8 cellular contexts compared by ENCODE assay signal in the genomic region with DNA sequence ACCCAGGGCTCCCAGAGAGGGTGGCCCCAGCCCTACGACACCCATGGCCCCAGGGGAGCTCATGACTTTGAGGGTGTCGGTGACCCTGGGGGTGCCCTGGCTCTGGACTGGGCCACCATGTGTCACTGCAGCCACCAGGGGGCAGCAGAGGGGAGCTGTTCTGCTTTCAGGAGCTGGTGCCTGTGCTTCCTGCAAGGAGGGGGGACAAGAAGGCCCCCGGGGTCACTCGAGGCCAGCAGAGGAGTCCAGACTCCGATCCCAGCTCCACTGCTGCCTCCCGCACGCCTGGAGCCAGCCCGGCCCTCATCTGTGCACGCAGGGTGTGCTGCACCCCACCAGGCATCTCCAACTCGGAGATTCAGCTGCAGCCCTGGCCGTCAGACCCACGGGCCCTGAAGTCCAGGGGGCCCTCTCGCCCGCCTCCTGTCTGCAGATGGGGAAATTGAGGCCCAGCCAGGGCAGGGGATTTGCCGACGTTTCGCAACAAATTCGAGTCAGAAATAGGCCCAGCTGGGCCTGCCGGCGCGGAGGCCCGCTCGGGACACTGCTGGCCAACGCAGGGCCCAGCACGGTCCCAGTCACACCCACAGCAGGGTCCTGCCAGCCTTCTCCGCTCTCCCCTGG. TPM values are rescaled to one million over a fixed set of nuclear protein-coding genes. Genes with fewer than 3 reads are reported as not detected.
DNase-seq lines count a peak whose midpoint lies in the region; ATAC-seq and TF ChIP-seq lines count a peak whose summit lies in the region.

No MANE protein-coding gene starts in this region.

- no peak overlapping the region for H2AFZ ChIP-seq in H9 (ENCODE audit: low read length)

- H3K4me1 Mint-ChIP-seq in H9 = peaks cover 2 to 7% of the 10 kb centered on the region in 2 experiments

- H3K9ac ChIP-seq in H9 (ENCODE audit: extremely low read depth, insufficient read length, low read length) (no peak overlapping the region), NT2/D1 (ENCODE audit: insufficient read length, low read depth) (peak overlapping the region; percentile 42), endocrine pancreas (ENCODE audit: control insufficient read depth, insufficient read depth, low read length) (peak overlapping the region; percentile 6)

- TF ChIP-seq CTCF in H9 (conservative IDR thresholded peaks at IDR 0.05) = peak; percentile 97

- no CpG with 5 or more reads among the region's 26 CpGs for WGBS in H9 (ENCODE audit: extremely low coverage, insufficient read length, low lambda C conversion rate)

- DNase-seq in AML-193 (lab: John Stamatoyannopoulos, UW) (peak; percentile 78), H9 (peak; percentile 87), NT2/D1 (ENCODE audit: low read depth, low spot score) (peak; percentile 30), mesenteric fat pad (ENCODE audit: low spot score) (peak; percentile 98)
- peak; percentile 67 for DNase-seq in activated CD8-positive, alpha-beta memory T cell treated with anti-CD3 and anti-CD28 coated beads, Interleukin-2, amount 50 U/mL, for 24 hours (ENCODE audit: extremely low read depth)
- DNase-seq in stimulated activated CD8-positive, alpha-beta memory T cell treated with anti-CD3 and anti-CD28 coated beads, Interleukin-12 subunit alpha, Interleukin-12 subunit beta, amount 100 ng/mL, for 4 hours (ENCODE audit: low read depth) = peak; percentile 67

- peaks cover 6% of the 10 kb centered on the region; the same call in 1 of the 2 replicates for H3K27me3 Mint-ChIP-seq in H9 (ENCODE audit: low read depth)

- H3K27ac Mint-ChIP-seq in H9 = no peak overlapping the region

- no peak overlapping the region for H2BK20ac ChIP-seq in H9 (ENCODE audit: low read depth, low read length, poor library complexity, severe bottlenecking)

- H3K36me3 ChIP-seq in NT2/D1 (ENCODE audit: insufficient read depth, insufficient read length, low read length) = no peaks in the 10 kb centered on the region
- no peaks in the 10 kb centered on the region for H3K36me3 ChIP-seq in endocrine pancreas (ENCODE audit: control insufficient read depth, insufficient read depth, low read length)

- H4K5ac ChIP-seq in H9 (ENCODE audit: insufficient read length, low read depth, low read length) = no peak overlapping the region

- H3K36me3 Mint-ChIP-seq in H9 (ENCODE audit: insufficient read depth in 1 of 3, low read depth in 3 of 3) = no peaks in the 10 kb centered on the region

- no peaks in the 10 kb centered on the region for H3K79me2 ChIP-seq in H9 (ENCODE audit: insufficient read depth, low read length)

- H3K23ac ChIP-seq in H9 (ENCODE audit: insufficient read length, low read depth, low read length) = no peak overlapping the region

- H3K4me1 ChIP-seq in H9 (ENCODE audit: insufficient read depth, low read length) (no peaks in the 10 kb centered on the region), NT2/D1 (ENCODE audit: insufficient read depth, insufficient read length) (peaks cover 22% of the 10 kb centered on the region), endocrine pancreas (ENCODE audit: control insufficient read depth, insufficient read depth, low read length) (no peaks in the 10 kb centered on the region)

- no peak overlapping the region for H2BK15ac ChIP-seq in H9 (ENCODE audit: low read depth, low read length)

- no peaks in the 10 kb centered on the region; a peak in 1 of 5 replicates for H3K9me3 Mint-ChIP-seq in H9

- H3K9me3 ChIP-seq in H9 (ENCODE audit: control insufficient read depth, low read depth, low read length) (no peaks in the 10 kb centered on the region), NT2/D1 (ENCODE audit: insufficient read depth, low read length) (no peaks in the 10 kb centered on the region), endocrine pancreas (ENCODE audit: control insufficient read depth, low read length) (no peaks in the 10 kb centered on the region)

- H2BK120ac ChIP-seq in H9 (ENCODE audit: low read depth, low read length, poor library complexity, severe bottlenecking) = no peak overlapping the region

- no peak overlapping the region for H2AK5ac ChIP-seq in H9 (ENCODE audit: insufficient read length, low read length)

- H3T11ph ChIP-seq in H9 (ENCODE audit: low read length) = no peak overlapping the region

- no peak overlapping the region for H2BK12ac ChIP-seq in H9 (ENCODE audit: insufficient read length, low read depth, low read length)

- H3K56ac ChIP-seq in H9 (ENCODE audit: insufficient read length, low read depth, low read length) = no peak overlapping the region

- no peaks in the 10 kb centered on the region for H3K79me1 ChIP-seq in H9 (ENCODE audit: insufficient read depth, low read depth, low read length, poor library complexity, severe bottlenecking)

- H3K27me3 ChIP-seq in H9 (ENCODE audit: insufficient read depth, low read length) (no peaks in the 10 kb centered on the region), NT2/D1 (ENCODE audit: insufficient read depth, insufficient read length) (no peaks in the 10 kb centered on the region), endocrine pancreas (ENCODE audit: control insufficient read depth, insufficient read depth, low read length) (no peaks in the 10 kb centered on the region)

- H3K14ac ChIP-seq in H9 (ENCODE audit: insufficient read depth, low read length) = no peak overlapping the region

- no peak for ATAC-seq in HG02623 (IDR thresholded peaks at IDR 0.05; ENCODE audit: unreplicated experiment)

- no peaks in the 10 kb centered on the region for H4K20me1 ChIP-seq in H9 (ENCODE audit: control insufficient read depth, insufficient read depth, insufficient read length)

- H3K27ac ChIP-seq in H9 (ENCODE audit: insufficient read length, low read depth, low read length) = no peak overlapping the region

- H3K4ac ChIP-seq in H9 (ENCODE audit: low read depth, low read length) = no peak overlapping the region

- H3K4me3 Mint-ChIP-seq in H9 = no peak overlapping the region

- H3K18ac ChIP-seq in H9 (ENCODE audit: insufficient read length, low read depth, low read length) = no peak overlapping the region

- no peak overlapping the region for H3K4me2 ChIP-seq in H9 (ENCODE audit: insufficient read depth, insufficient read length, low read length)

- H3K4me3 ChIP-seq in NT2/D1 (ENCODE audit: insufficient read length, low read depth) (no peak overlapping the region), endocrine pancreas (ENCODE audit: control insufficient read depth, insufficient read depth, low read length) (no peak overlapping the region)

- no peaks in the 10 kb centered on the region for H3K23me2 ChIP-seq in H9 (ENCODE audit: insufficient read length, low read depth, low read length, poor library complexity, severe bottlenecking)

- no peak overlapping the region for H4K8ac ChIP-seq in H9 (replicated peaks; ENCODE audit: insufficient read length, low read depth, low read length)

- H4K91ac ChIP-seq in H9 (ENCODE audit: insufficient read length, low read depth, low read length) = no peak overlapping the region

- H2BK5ac ChIP-seq in H9 (ENCODE audit: insufficient read length, low read length) = no peak overlapping the region

RNA-seq across cellular contexts. Expression of a gene that starts 29.5 kb away (rescaled TPM):
- total RNA-seq in H9 (2021) (0.09 and 0.31 TPM in 2 replicates), mesenteric fat pad (not detected)

Comparison
In these comparisons a context has a peak if more than half of its experiments do, and no peak if none do; other contexts are left out.
1. DNase-seq: peak in every context shown above with its lines; median percentile 98 in mesenteric fat pad; 87 in H9; 78 in AML-193; 67 in activated CD8-positive, alpha-beta memory T cell treated with anti-CD3 and anti-CD28 coated beads, Interleukin-2, amount 50 U/mL, for 24 hours; 67 in stimulated activated CD8-positive, alpha-beta memory T cell treated with anti-CD3 and anti-CD28 coated beads, Interleukin-12 subunit alpha, Interleukin-12 subunit beta, amount 100 ng/mL, for 4 hours; 30 in NT2/D1.